Comparison of ENCODE assay signal across 9 cellular contexts in the genomic region with DNA sequence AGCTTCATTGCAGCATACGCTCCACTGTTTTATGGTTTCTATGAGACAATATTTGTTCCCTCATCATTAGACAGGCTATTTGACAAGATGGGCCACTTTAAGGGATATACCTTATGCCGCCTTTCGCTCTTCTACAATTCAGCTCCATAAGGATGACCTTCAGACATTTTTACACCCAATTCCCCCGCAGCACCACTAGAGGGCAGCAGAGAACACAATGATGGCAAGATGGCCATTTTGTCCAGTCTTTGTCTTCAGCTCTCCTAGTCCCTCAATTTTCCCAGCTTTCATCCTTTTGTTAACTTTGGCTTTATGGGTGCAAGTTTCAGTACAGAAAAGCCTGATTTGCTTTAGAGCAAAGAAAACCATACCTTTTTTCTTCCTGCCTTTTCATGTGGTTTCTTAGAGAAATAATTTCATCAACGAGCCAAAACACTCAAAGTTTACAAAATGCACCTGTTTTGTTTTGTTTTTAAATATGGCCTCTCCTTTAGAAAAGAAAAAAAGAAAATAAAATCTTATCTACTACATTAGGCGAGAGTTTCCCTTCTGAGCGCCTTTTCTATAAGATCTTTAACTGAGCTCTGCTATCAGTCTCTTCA.
DNase-seq lines count a peak whose midpoint lies in the region; FAIRE-seq and TF ChIP-seq lines count a peak whose summit lies in the region.
"Had no signal": no experiment of that assay in that cellular context is flagged by ENCODE, and none has a peak within 500 bp of the region (broad histone marks: within the 10 kb centered on the region; RNA-seq: fewer than 3 reads in every experiment).

No MANE protein-coding gene starts in this region.

- FAIRE-seq in urothelium cell line (lab: Jason Lieb, UNC), result peak; percentile 66

- POLR2A ChIA-PET in OCI-LY7 (lab: Charles Lee), result interaction anchor here (0.7 kb wide), 1 partner anchor 722 kb away, joined by 3 read pairs; no protein-coding TSS in a partner anchor

- no peaks in the 10 kb centered on the region for H3K36me3 ChIP-seq in OCI-LY7 (ENCODE audit: insufficient read depth, low read length)
- H3K36me3 ChIP-seq in osteoblast (ENCODE audit: insufficient read depth, low read length), result no peaks in the 10 kb centered on the region
- H3K36me3 ChIP-seq: BLaER1 had no signal

- peak; percentile 2 for DNase-seq in NK-92 treated with Interleukin-12 subunit alpha and Interleukin-12 subunit beta, amount 100 ng/mL, for 24 hours (lab: John Stamatoyannopoulos, UW)
- DNase-seq in NK-92 (lab: John Stamatoyannopoulos, UW; ENCODE audit: unreplicated experiment) (no peak), KG1 (lab: John Stamatoyannopoulos, UW) (peak; percentile 19), OCI-LY7 (ENCODE audit: low spot score) (peak; percentile 54), foreskin fibroblast (peak; percentile 23 to 73), osteoblast (ENCODE audit: insufficient read length, low spot score, missing footprints) (peak; percentile 89), urothelium cell line (ENCODE audit: low spot score) (peak; percentile 70)
- DNase-seq in activated T-cell treated with anti-CD3 and anti-CD28 coated beads, Interleukin-2, amount 50 U/mL, for 48 hours, result peak; percentile 60 to 70

- H3K4me1 ChIP-seq in OCI-LY7 (ENCODE audit: insufficient read depth, low read length, poor library complexity, severe bottlenecking) (no peaks in the 10 kb centered on the region), osteoblast (ENCODE audit: insufficient read depth, low read length) (no peaks in the 10 kb centered on the region)
- H3K4me1 ChIP-seq: BLaER1 had no signal

- H3K4me2 ChIP-seq in OCI-LY7 (ENCODE audit: low read length) (no peak overlapping the region), osteoblast (ENCODE audit: insufficient read depth, low read length) (no peak overlapping the region)
- H3K4me2 ChIP-seq: BLaER1 had no signal

- H3K79me2 ChIP-seq in OCI-LY7 (ENCODE audit: insufficient read depth, low read depth, low read length) (no peaks in the 10 kb centered on the region), osteoblast (ENCODE audit: insufficient read depth, low read length) (no peaks in the 10 kb centered on the region)

- H3K9me2 ChIP-seq in OCI-LY7 (ENCODE audit: insufficient read depth, low read length), result no peaks in the 10 kb centered on the region

- H4K20me1 ChIP-seq in OCI-LY7 (ENCODE audit: insufficient read depth, low read length), result no peaks in the 10 kb centered on the region
- no peaks in the 10 kb centered on the region for H4K20me1 ChIP-seq in osteoblast (ENCODE audit: insufficient read depth, low read length)
- H4K20me1 ChIP-seq: BLaER1 had no signal

- H3K4me3 ChIP-seq in OCI-LY7 (ENCODE audit: low read depth, low read length, poor library complexity, severe bottlenecking), result no peak overlapping the region
- no peak overlapping the region for H3K4me3 ChIP-seq in foreskin fibroblast (ENCODE audit: low read depth in 1 of 2, low read length in 2 of 2)
- no peak overlapping the region for H3K4me3 ChIP-seq in osteoblast (ENCODE audit: insufficient read depth, low read length)
- H3K4me3 ChIP-seq: BLaER1 had no signal

- H3K27ac ChIP-seq in OCI-LY7 (ENCODE audit: low read depth, low read length, poor library complexity, severe bottlenecking) (no peak overlapping the region), osteoblast (ENCODE audit: low read depth, low read length) (no peak overlapping the region)
- H3K27ac ChIP-seq: BLaER1 had no signal

- CTCF ChIA-PET in OCI-LY7 (lab: Charles Lee; ENCODE audit: unreplicated experiment), result no interaction called here

- H3K27me3 ChIP-seq in osteoblast (ENCODE audit: insufficient read depth, low read length), result no peaks in the 10 kb centered on the region
- H3K27me3 ChIP-seq: BLaER1 had no signal

- TF ChIP-seq CTCF in OCI-LY7 (conservative IDR thresholded peaks at IDR 0.05; ENCODE audit: low read length), result peak; percentile 96
- TF ChIP-seq CTCF in foreskin fibroblast (IDR thresholded peaks at IDR 0.05; ENCODE audit: low read depth, low read length), result peak; percentile 86
- TF ChIP-seq CTCF in osteoblast (IDR thresholded peaks at IDR 0.05; ENCODE audit: extremely low read depth, low read depth, low read length), result peak; percentile 90

- no peak overlapping the region for H2AFZ ChIP-seq in OCI-LY7 (ENCODE audit: low read length)
- peak overlapping the region; percentile 47 for H2AFZ ChIP-seq in osteoblast (ENCODE audit: low read length)

- H3K9me3 ChIP-seq in OCI-LY7 (ENCODE audit: low read length) (no peaks in the 10 kb centered on the region), osteoblast (ENCODE audit: low read depth, low read length) (no peaks in the 10 kb centered on the region)
- H3K9me3 ChIP-seq: BLaER1 had no signal

- intact Hi-C loops in OCI-LY7 (cut with micrococcal nuclease; ENCODE audit: unreplicated experiment), result loop anchor here (2.0 kb wide), 2 partner anchors 721 to 831 kb away; no protein-coding TSS in a partner anchor

- BruUV-seq in OCI-LY7 (replicated peaks; lab: Mats Ljungman, UMichigan), result no TSS peak
